Comparison of ENCODE assay signal across 6 cellular contexts in genomic region chr11:117046627-117047026, GRCh38. TPM values are rescaled to one million over a fixed set of nuclear protein-coding genes. Genes with fewer than 3 reads are reported as not detected.
A peak's percentile ranks its signal among the peaks of the same experiment; 100 is the strongest.
DNase-seq lines count a peak whose midpoint lies in the region; ATAC-seq and TF ChIP-seq lines count a peak whose summit lies in the region.
"Not testable (repeated sequence)": the region's sequence is repeated elsewhere in the genome, so short reads cannot be mapped to it uniquely, and the experiment has no call there.

No MANE protein-coding gene starts in this region.

- H3K36me3 Mint-ChIP-seq in central memory CD8-positive, alpha-beta T cell (ENCODE audit: insufficient read depth), result peaks cover 23% of the 10 kb centered on the region
- peaks cover 70% of the 10 kb centered on the region for H3K36me3 Mint-ChIP-seq in effector memory CD8-positive, alpha-beta T cell (ENCODE audit: insufficient read depth)

- not testable (repeated sequence) for ATAC-seq in central memory CD8-positive, alpha-beta T cell (replicated peaks; ENCODE audit: extremely low read depth, poor library complexity, severe bottlenecking); effector memory CD8-positive, alpha-beta T cell (replicated peaks); right lobe of liver

- not testable (repeated sequence) for H3K36me3 ChIP-seq in HEK293 (ENCODE audit: control insufficient read depth in 2 of 2, insufficient read depth in 1 of 2, low read length in 2 of 2); right lobe of liver

- not testable (repeated sequence) for H3K27me3 Mint-ChIP-seq in central memory CD8-positive, alpha-beta T cell; effector memory CD8-positive, alpha-beta T cell

- CTCF ChIA-PET in HEK293 (lab: Yijun Ruan, JAX), result interaction anchor here (0.5 kb wide), 1 partner anchor 87 kb away, joined by 5 read pairs; no protein-coding TSS in a partner anchor

- not testable (repeated sequence) for H3K4me1 ChIP-seq in HEK293 (ENCODE audit: control insufficient read depth, insufficient read depth, low read length)
- peaks cover 0 to 32% (median 13%) of the 10 kb centered on the region in 4 donors for H3K4me1 ChIP-seq in right lobe of liver

- peaks cover 67% of the 10 kb centered on the region for H3K4me1 Mint-ChIP-seq in central memory CD8-positive, alpha-beta T cell
- H3K4me1 Mint-ChIP-seq in effector memory CD8-positive, alpha-beta T cell (ENCODE audit: low read depth in 2 of 2), result peaks cover 52 to 70% of the 10 kb centered on the region in 2 donors

- POLR2A ChIA-PET in HEK293 (lab: Yijun Ruan, JAX), result not testable (repeated sequence)

- not testable (repeated sequence) for H3K27ac ChIP-seq in HEK293 (ENCODE audit: extremely low read depth, low read depth, low read length)
- H3K27ac ChIP-seq in angular gyrus (ENCODE audit: low read depth, low read length) (peak overlapping the region; percentile 67), right lobe of liver (peak overlapping the region in 2 of 3 donors; percentile 73 to 76), substantia nigra (ENCODE audit: low read depth, low read length, poor library complexity, severe bottlenecking) (peak overlapping the region; percentile 83)

- TF ChIP-seq CTCF in HEK293 (tag by site-specific recombination; IDR thresholded peaks at IDR 0.05); right lobe of liver (IDR thresholded peaks at IDR 0.05): not testable (repeated sequence)

- H3K9me3 Mint-ChIP-seq in central memory CD8-positive, alpha-beta T cell; effector memory CD8-positive, alpha-beta T cell: not testable (repeated sequence)

- peak overlapping the region; percentile 80 for H3K27ac Mint-ChIP-seq in central memory CD8-positive, alpha-beta T cell (ENCODE audit: low read depth)
- peak overlapping the region; percentile 30 to 82 for H3K27ac Mint-ChIP-seq in effector memory CD8-positive, alpha-beta T cell

- H3K4me3 Mint-ChIP-seq in central memory CD8-positive, alpha-beta T cell, result not testable (repeated sequence)
- H3K4me3 Mint-ChIP-seq in effector memory CD8-positive, alpha-beta T cell, result peak overlapping the region; percentile 19 to 36

- not testable (repeated sequence) for DNase-seq in central memory CD8-positive, alpha-beta T cell (ENCODE audit: low spot score in 2 of 2); effector memory CD8-positive, alpha-beta T cell; right lobe of liver; substantia nigra (lab: John Stamatoyannopoulos, UW)

- H3K27me3 ChIP-seq in right lobe of liver, result not testable (repeated sequence)

- not testable (repeated sequence) for H3K9me3 ChIP-seq in HEK293 (ENCODE audit: control insufficient read depth, insufficient read depth, low read depth, low read length); right lobe of liver

- not testable (repeated sequence) for TF ChIP-seq POLR2A in right lobe of liver (IDR thresholded peaks at IDR 0.05)

- 83% methylated on average over 5 of the region's 5 CpGs for WGBS in right lobe of liver (ENCODE audit: insufficient coverage, low coverage, low lambda C conversion rate, missing lambda C conversion rate)

- H3K4me3 ChIP-seq in HEK293 (ENCODE audit: low read depth, low read length); right lobe of liver: not testable (repeated sequence)

- intact Hi-C loops in right lobe of liver (cut with DNase I), result not testable (repeated sequence)

TF ChIP-seq in HEK293, 187 proteins besides CTCF, POLR2A, EP300 and RAD21:
- peak; percentile 83 for TF ChIP-seq ZNF121 (tag by site-specific recombination; IDR thresholded peaks at IDR 0.05)
TF ChIP-seq in HEK293: peak in this region for 1; not testable (repeated sequence) for 186.

RNA-seq across cellular contexts. Expression of gene SIK3, which starts 51.6 kb away (rescaled TPM):
- total RNA-seq in right lobe of liver, result 10 to 100 TPM; 22.0 to 35.4 (median 26.8) TPM
